9 cellular contexts compared by ENCODE assay signal in genomic region chr11:124717421-124717785, GRCh38. TPM values are rescaled to one million over a fixed set of nuclear protein-coding genes. Genes with fewer than 3 reads are reported as not detected.
DNase-seq lines count a peak whose midpoint lies in the region; ATAC-seq and TF ChIP-seq lines count a peak whose summit lies in the region.
"Had no signal": no experiment of that assay in that cellular context is flagged by ENCODE, and none has a peak within 500 bp of the region (broad histone marks: within the 10 kb centered on the region; RNA-seq: fewer than 3 reads in every experiment).

No MANE protein-coding gene starts in this region.

- peaks cover 69 to 81% of the 10 kb centered on the region in 2 donors for H3K27me3 Mint-ChIP-seq in natural killer cell (ENCODE audit: low read depth in 2 of 2)

- peaks cover 33 to 57% of the 10 kb centered on the region in 2 donors for H3K27me3 ChIP-seq in duodenal mucosa (ENCODE audit: control insufficient read depth in 1 of 2, insufficient read depth in 2 of 2, low read length in 2 of 2)

- H3K4me3 ChIP-seq in duodenal mucosa (ENCODE audit: low read depth in 1 of 2, low read length in 2 of 2) = peak overlapping the region; percentile 55 to 59

- intact Hi-C loops in natural killer cell (cut with micrococcal nuclease) = no loop called here

- H3K27ac ChIP-seq in duodenal mucosa (ENCODE audit: low read depth, low read length) = no peak overlapping the region

- H3K9ac ChIP-seq in duodenal mucosa (ENCODE audit: low read depth in 1 of 2, low read length in 2 of 2) = peak overlapping the region in 1 of 2 donors; percentile 20

- H3K27ac Mint-ChIP-seq in natural killer cell = no peak overlapping the region

- DNase-seq in EL = peak; percentile 25
- DNase-seq in natural killer cell = no peak
- DNase-seq in glomerular visceral epithelial cell (ENCODE audit: extremely low spot score) = no peak
- DNase-seq in GM19238 (ENCODE audit: insufficient read length, low spot score) = no peak
- no peak for DNase-seq in NCI-H1694 treated with DMSO at 0.1 percent for 48 hours (lab: John Stamatoyannopoulos, UW)
- no peak for DNase-seq in erythroblast (lab: John Stamatoyannopoulos, UW)
- DNase-seq: central memory CD4-positive, alpha-beta T cell had no signal

- peaks cover 9 to 13% of the 10 kb centered on the region in 2 donors for H3K4me1 Mint-ChIP-seq in natural killer cell

- no peaks in the 10 kb centered on the region for H3K9me3 Mint-ChIP-seq in natural killer cell

- H3K36me3 Mint-ChIP-seq in natural killer cell = no peaks in the 10 kb centered on the region

- ATAC-seq in HG03108 (IDR thresholded peaks at IDR 0.05; ENCODE audit: unreplicated experiment) (peak; percentile 58), natural killer cell (no peak)

- H3K4me1 ChIP-seq in duodenal mucosa (ENCODE audit: control insufficient read depth in 1 of 2, insufficient read depth in 2 of 2, low read length in 2 of 2) = peaks cover 8 to 15% of the 10 kb centered on the region in 2 donors

- no peaks in the 10 kb centered on the region for H3K9me3 ChIP-seq in duodenal mucosa (ENCODE audit: control insufficient read depth in 1 of 2, low read length in 2 of 2)

- no peaks in the 10 kb centered on the region for H3K36me3 ChIP-seq in duodenal mucosa (ENCODE audit: control insufficient read depth in 1 of 2, insufficient read depth in 2 of 2, low read length in 2 of 2)

- H3K4me3 Mint-ChIP-seq in natural killer cell = peak overlapping the region; percentile 73

- no peak for TF ChIP-seq CTCF in natural killer cell (IDR thresholded peaks at IDR 0.05)

- TF ChIP-seq POLR2A in erythroblast (IDR thresholded peaks at IDR 0.05; ENCODE audit: low read length) = no peak

RNA-seq across cellular contexts. Expression of gene NRGN, which starts 22.3 kb away (rescaled TPM):
- 10 to 100 TPM; 11.1 to 70.9 (median 28.4) TPM for total RNA-seq in natural killer cell

RNA-seq across cellular contexts. Expression of gene VSIG2, which starts 34.7 kb away (rescaled TPM):
- total RNA-seq in natural killer cell = not detected

RNA-seq across cellular contexts. Expression of gene SPA17, which starts 43.7 kb away (rescaled TPM):
- total RNA-seq in natural killer cell = under 1 TPM; 0.35 to 0.45 (median 0.35) TPM

RNA-seq across cellular contexts. Expression of gene SIAE, which starts 43.9 kb away (rescaled TPM):
- total RNA-seq in natural killer cell = 1 to 10 TPM; 2.5 to 5.4 (median 2.5) TPM

RNA-seq across cellular contexts. Expression of gene ESAM, which starts 44.7 kb away (rescaled TPM):
- 1 to 10 TPM; 1.2 to 2.2 (median 1.5) TPM for total RNA-seq in natural killer cell
